8 cellular contexts compared by ENCODE assay signal in the genomic region with DNA sequence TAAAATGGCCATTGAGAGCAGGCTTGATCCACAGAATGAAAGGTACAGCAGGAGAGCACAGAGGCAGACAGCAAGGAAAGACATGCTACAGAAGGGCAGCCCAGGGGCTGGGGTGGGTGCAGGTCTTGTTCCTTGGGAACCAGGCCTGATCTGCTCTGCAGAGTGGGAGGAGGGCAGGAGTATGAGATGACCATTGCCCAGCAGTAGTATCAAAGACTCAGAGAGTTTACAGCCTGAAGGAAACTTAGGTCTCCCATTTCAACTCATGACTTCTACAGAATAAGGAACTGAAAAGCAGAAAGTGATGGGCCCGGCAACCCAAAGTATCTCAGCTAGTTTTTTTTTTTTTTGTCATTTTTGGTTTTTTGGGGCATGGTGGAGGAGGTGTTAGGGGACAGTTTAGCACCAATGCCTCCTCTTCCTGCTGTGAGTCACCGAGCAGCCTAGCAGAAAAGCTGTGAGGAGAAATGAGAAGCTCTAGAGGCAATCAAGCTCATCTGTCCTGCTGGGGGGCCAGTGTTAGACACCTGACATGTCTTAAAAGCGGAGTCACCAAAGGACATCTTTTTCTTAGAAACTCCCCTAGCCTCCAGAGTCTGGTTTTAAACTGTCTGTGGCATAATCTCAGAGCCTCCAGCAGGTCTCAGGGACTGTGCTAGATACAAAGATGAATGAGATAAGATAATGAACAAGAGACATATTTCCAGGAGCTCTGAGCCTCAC. TPM values are rescaled to one million over a fixed set of nuclear protein-coding genes. Genes with fewer than 3 reads are reported as not detected.
A peak's percentile ranks its signal among the peaks of the same experiment; 100 is the strongest.
DNase-seq lines count a peak whose midpoint lies in the region; ATAC-seq and TF ChIP-seq lines count a peak whose summit lies in the region.

No MANE protein-coding gene starts in this region.

- POLR2A ChIA-PET in activated CD4-positive, alpha-beta memory T cell treated with anti-CD3 and anti-CD28 coated beads, Interleukin-2, amount 10 ng/mL, durations not matched to agents 7 days and 5 days (lab: Charles Lee): interaction anchor here (1.1 to 5.7 kb wide), 4 partner anchors 21 to 72 kb away, joined by 6 to 81 read pairs (median 28); a partner anchor contains a TSS

- H3K36me3 Mint-ChIP-seq in activated CD4-positive, alpha-beta memory T cell treated with anti-CD3 and anti-CD28 coated beads, Interleukin-2, amount 10 ng/mL, durations not matched to agents 7 days and 5 days (ENCODE audit: low read depth): no peaks in the 10 kb centered on the region
- no peaks in the 10 kb centered on the region for H3K36me3 Mint-ChIP-seq in naive B cell

- peak overlapping the region; percentile 69 for H3K27ac Mint-ChIP-seq in activated CD4-positive, alpha-beta memory T cell treated with anti-CD3 and anti-CD28 coated beads, Interleukin-2, amount 10 ng/mL, durations not matched to agents 7 days and 5 days
- peak overlapping the region; percentile 98 to 100 (median 99) for H3K27ac Mint-ChIP-seq in naive B cell

- TF ChIP-seq POLR2A in GM19193 (IDR thresholded peaks at IDR 0.05; ENCODE audit: extremely low read depth, insufficient read depth, insufficient read length): peak; percentile 32

- peak overlapping the region; percentile 1 for H3K4me3 Mint-ChIP-seq in activated CD4-positive, alpha-beta memory T cell treated with anti-CD3 and anti-CD28 coated beads, Interleukin-2, amount 10 ng/mL, durations not matched to agents 7 days and 5 days
- peak overlapping the region; percentile 61 to 93 (median 82) for H3K4me3 Mint-ChIP-seq in naive B cell

- no peaks in the 10 kb centered on the region for H3K9me3 Mint-ChIP-seq in activated CD4-positive, alpha-beta memory T cell treated with anti-CD3 and anti-CD28 coated beads, Interleukin-2, amount 10 ng/mL, durations not matched to agents 7 days and 5 days
- no peaks in the 10 kb centered on the region for H3K9me3 Mint-ChIP-seq in naive B cell

- peaks cover 61% of the 10 kb centered on the region for H3K4me1 Mint-ChIP-seq in activated CD4-positive, alpha-beta memory T cell treated with anti-CD3 and anti-CD28 coated beads, Interleukin-2, amount 10 ng/mL, durations not matched to agents 7 days and 5 days
- peaks cover 64 to 93% (median 89%) of the 10 kb centered on the region in 3 donors for H3K4me1 Mint-ChIP-seq in naive B cell

- CTCF ChIA-PET in activated CD4-positive, alpha-beta memory T cell treated with anti-CD3 and anti-CD28 coated beads, Interleukin-2, amount 10 ng/mL, durations not matched to agents 7 days and 5 days (lab: Charles Lee): interaction anchor here (0.8 to 4.3 kb wide), 6 partner anchors 17 to 177 kb away, joined by 3 to 37 read pairs (median 6); a partner anchor contains a TSS

- H3K27me3 Mint-ChIP-seq in activated CD4-positive, alpha-beta memory T cell treated with anti-CD3 and anti-CD28 coated beads, Interleukin-2, amount 10 ng/mL, durations not matched to agents 7 days and 5 days: peaks cover 4% of the 10 kb centered on the region
- no peaks in the 10 kb centered on the region for H3K27me3 Mint-ChIP-seq in naive B cell

- peak; percentile 50 for ATAC-seq in HG03159 (IDR thresholded peaks at IDR 0.05; ENCODE audit: unreplicated experiment)
- ATAC-seq in naive B cell (ENCODE audit: low read depth in 2 of 2): peak; percentile 80

- peak; percentile 91 for DNase-seq in CD1c-positive myeloid dendritic cell (ENCODE audit: extremely low spot score)
- peak; percentile 61 for DNase-seq in activated CD4-positive, alpha-beta memory T cell treated with anti-CD3 and anti-CD28 coated beads, Interleukin-2, amount 10 ng/mL, durations not matched to agents 7 days and 5 days
- peak; percentile 89 for DNase-seq in naive B cell
- no peak for DNase-seq in NCI-H1048 (lab: John Stamatoyannopoulos, UW)
- no peak for DNase-seq in NCI-H69 (lab: John Stamatoyannopoulos, UW)
- no peak for DNase-seq in HuH-7.5 (ENCODE audit: low spot score)

RNA-seq across cellular contexts. Expression of a gene that starts 34.3 kb away (rescaled TPM):
- 10 to 100 TPM; 48.0 to 49.8 TPM for total RNA-seq in activated CD4-positive, alpha-beta memory T cell treated with anti-CD3 and anti-CD28 coated beads, Interleukin-2, amount 10 ng/mL, durations not matched to agents 7 days and 5 days
- polyA plus RNA-seq in naive B cell (ENCODE audit: low read depth in 6 of 6): 10 to 100 TPM; 52.7 to 78.0 (median 63.2) TPM

Comparison
In these comparisons a context has a peak if more than half of its experiments do, and no peak if none do; other contexts are left out.
1. DNase-seq: peak in CD1c-positive myeloid dendritic cell (single experiment), activated CD4-positive, alpha-beta memory T cell treated with anti-CD3 and anti-CD28 coated beads, Interleukin-2, amount 10 ng/mL, durations not matched to agents 7 days and 5 days (single experiment) and naive B cell (single experiment); none in NCI-H1048 (single experiment), NCI-H69 (single experiment) and HuH-7.5 (single experiment).